Comparison of ENCODE assay signal across 18 cellular contexts in the genomic region with DNA sequence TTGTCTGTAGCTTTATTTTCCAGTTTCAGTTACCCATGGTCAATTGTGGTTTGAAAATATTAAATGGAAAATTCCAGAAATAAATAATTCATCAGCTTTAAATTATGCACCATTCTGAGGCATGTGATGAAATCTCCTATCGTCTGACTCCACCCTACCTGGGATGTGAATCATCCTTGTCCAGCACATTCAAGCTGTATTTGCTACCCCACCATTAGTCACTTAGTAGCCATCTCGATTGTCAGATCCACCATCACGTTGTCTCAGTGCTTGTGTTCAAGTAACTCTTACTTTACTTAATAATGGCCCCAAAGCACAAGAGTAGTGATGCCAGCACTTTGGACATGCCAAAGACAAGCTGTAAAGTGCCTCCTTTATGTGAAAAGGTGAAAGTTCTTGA. TPM values are rescaled to one million over a fixed set of nuclear protein-coding genes. Genes with fewer than 3 reads are reported as not detected.
DNase-seq lines count a peak whose midpoint lies in the region; ATAC-seq, FAIRE-seq and TF ChIP-seq lines count a peak whose summit lies in the region.
"Had no signal": no experiment of that assay in that cellular context is flagged by ENCODE, and none has a peak within 500 bp of the region (broad histone marks: within the 10 kb centered on the region; RNA-seq: fewer than 3 reads in every experiment).

No MANE protein-coding gene starts in this region.

- H3K36me3 ChIP-seq in RWPE2 (ENCODE audit: low read depth): peaks cover 14% of the 10 kb centered on the region
- H3K36me3 ChIP-seq: heart right ventricle, left lung had no signal

- no peak for TF ChIP-seq CTCF in RWPE2 (IDR thresholded peaks at IDR 0.05; ENCODE audit: poor library complexity, severe bottlenecking)
- TF ChIP-seq CTCF in epithelial cell of esophagus (IDR thresholded peaks at IDR 0.05; ENCODE audit: insufficient read depth, low read depth, low read length, missing control alignments): no peak
- no peak for TF ChIP-seq CTCF in osteocyte (IDR thresholded peaks at IDR 0.05)

- H3K36me3 Mint-ChIP-seq in osteocyte (ENCODE audit: unreplicated experiment): peaks cover 5% of the 10 kb centered on the region

- H3K27ac Mint-ChIP-seq in osteocyte (ENCODE audit: unreplicated experiment): peak overlapping the region; percentile 57
- H3K27ac Mint-ChIP-seq: activated CD4-positive, alpha-beta T cell treated with anti-CD3 and anti-CD28 coated beads for 36 hours; CD4-positive, alpha-beta memory T cell; H9 had no signal

- H3K4me3 ChIP-seq in RWPE2 (ENCODE audit: severe bottlenecking) (no peak overlapping the region), epithelial cell of esophagus (ENCODE audit: low read length) (no peak overlapping the region)
- H3K4me3 ChIP-seq: heart right ventricle, left lung, skin epidermis had no signal

- no peak overlapping the region for H3K4me3 Mint-ChIP-seq in osteocyte (ENCODE audit: unreplicated experiment)
- H3K4me3 Mint-ChIP-seq: activated CD4-positive, alpha-beta T cell treated with anti-CD3 and anti-CD28 coated beads for 36 hours; activated T-cell treated with anti-CD3 and anti-CD28 coated beads, Interleukin-2, amount 50 U/mL, for 4 hours; CD4-positive, alpha-beta memory T cell; H9 had no signal

- peak; percentile 93 for FAIRE-seq in H54 (lab: Jason Lieb, UNC)

- DNase-seq in H54 (ENCODE audit: insufficient read length, low spot score) (no peak), RWPE2 (ENCODE audit: low spot score) (no peak), epithelial cell of esophagus (ENCODE audit: low read depth) (peak; percentile 96), osteocyte (ENCODE audit: extremely low spot score, unreplicated experiment) (no peak)
- DNase-seq: activated CD4-positive, alpha-beta T cell treated with anti-CD3 and anti-CD28 coated beads for 36 hours; activated T-cell treated with anti-CD3 and anti-CD28 coated beads, Interleukin-2, amount 50 U/mL, for 4 hours; amygdala; CD4-positive, alpha-beta memory T cell; H9; heart right ventricle; left lung; NCI-H1092 treated with DMSO at 0.1 percent for 48 hours; NCI-H446 had no signal

- H3K9me3 ChIP-seq in RWPE2 (ENCODE audit: severe bottlenecking): peaks cover 5% of the 10 kb centered on the region
- H3K9me3 ChIP-seq: left lung had no signal

- peaks cover 5% of the 10 kb centered on the region for H3K9me3 Mint-ChIP-seq in osteocyte (ENCODE audit: unreplicated experiment)
- H3K9me3 Mint-ChIP-seq: H9 had no signal

- peak; percentile 81 for ATAC-seq in RWPE2 (ENCODE audit: low read depth)
- no peak for ATAC-seq in HG03354 (IDR thresholded peaks at IDR 0.05; ENCODE audit: poor library complexity, severe bottlenecking, unreplicated experiment)
- ATAC-seq in GM21515 (IDR thresholded peaks at IDR 0.05; ENCODE audit: unreplicated experiment): no peak
- no peak for ATAC-seq in GM21367 (IDR thresholded peaks at IDR 0.05; ENCODE audit: unreplicated experiment)
- ATAC-seq in HG02763 (IDR thresholded peaks at IDR 0.05; ENCODE audit: unreplicated experiment): no peak
- ATAC-seq: activated CD4-positive, alpha-beta T cell treated with anti-CD3 and anti-CD28 coated beads for 36 hours; activated T-cell treated with anti-CD3 and anti-CD28 coated beads, Interleukin-2, amount 50 U/mL, for 4 hours; heart right ventricle; left lung had no signal

- H3K4me1 Mint-ChIP-seq in osteocyte (ENCODE audit: unreplicated experiment): peaks cover 26% of the 10 kb centered on the region

- H3K4me1 ChIP-seq in RWPE2 (ENCODE audit: insufficient read depth, poor library complexity, severe bottlenecking): peaks cover 31% of the 10 kb centered on the region

- no peak for TF ChIP-seq POLR2A in H54 (IDR thresholded peaks at IDR 0.05; ENCODE audit: low read depth, low read length)

- H3K27me3 ChIP-seq in RWPE2 (ENCODE audit: insufficient read depth, poor library complexity, severe bottlenecking): no peaks in the 10 kb centered on the region
- H3K27me3 ChIP-seq: heart right ventricle, left lung had no signal

- peak overlapping the region; percentile 70 for H3K27ac ChIP-seq in RWPE2 (ENCODE audit: poor library complexity, severe bottlenecking)
- H3K27ac ChIP-seq: heart right ventricle, left lung had no signal

- H3K27me3 Mint-ChIP-seq in osteocyte (ENCODE audit: unreplicated experiment): no peaks in the 10 kb centered on the region
- H3K27me3 Mint-ChIP-seq: activated CD4-positive, alpha-beta T cell treated with anti-CD3 and anti-CD28 coated beads for 36 hours; CD4-positive, alpha-beta memory T cell had no signal

RNA-seq across cellular contexts. Expression of gene STPG1, which starts 4.0 kb away (rescaled TPM):
- 5.3 and 5.4 TPM in 2 replicates for total RNA-seq in osteocyte

RNA-seq across cellular contexts. Expression of gene NIPAL3, which starts 6.1 kb away (rescaled TPM):
- 25.8 and 28.4 TPM in 2 replicates for total RNA-seq in osteocyte
